ENCODE assay signal across 20 cellular contexts in genomic region chr14:69982220-69982795, GRCh38.
DNase-seq lines count a peak whose midpoint lies in the region; ATAC-seq, FAIRE-seq and TF ChIP-seq lines count a peak whose summit lies in the region.
"Had no signal": no experiment of that assay in that cellular context is flagged by ENCODE, and none has a peak within 500 bp of the region (broad histone marks: within the 10 kb centered on the region; RNA-seq: fewer than 3 reads in every experiment).

No MANE protein-coding gene starts in this region.

- H3K36me3 ChIP-seq in pancreas (no peaks in the 10 kb centered on the region), tibial artery (peaks cover 0 to 3% (median 0%) of the 10 kb centered on the region in 3 donors)
- H3K36me3 ChIP-seq: Peyer's patch had no signal

- H3K9me3 ChIP-seq in pancreas = no peaks in the 10 kb centered on the region
- H3K9me3 ChIP-seq in tibial artery = no peaks in the 10 kb centered on the region
- H3K9me3 ChIP-seq: Peyer's patch had no signal

- H3K4me3 ChIP-seq in pancreas (no peak overlapping the region), tibial artery (peak overlapping the region in 1 of 2 donors; percentile 12), foreskin fibroblast (ENCODE audit: low read depth in 1 of 2, low read length in 2 of 2) (no peak overlapping the region)
- H3K4me3 ChIP-seq: GM23338, Peyer's patch had no signal

- DNase-seq in NCI-H446 (lab: John Stamatoyannopoulos, UW) (peak; percentile 31 to 57), NCI-H446 treated with DMSO at 0.1 percent for 48 hours (lab: John Stamatoyannopoulos, UW) (no peak), epithelial cell of prostate (ENCODE audit: low read depth, low spot score) (no peak), pancreas (no peak), tibial artery (no peak), HK-2 (ENCODE audit: unreplicated experiment) (no peak), foreskin fibroblast (no peak)
- DNase-seq: 8988T; Calu3; CD4-positive, alpha-beta memory T cell; DMS79; KG1; NCI-H1048; NCI-H1436 treated with DMSO at 0.1 percent for 48 hours; NCI-H2029 treated with DMSO at 0.1 percent for 48 hours; NCI-H524 treated with DMSO at 0.1 percent for 48 hours; Peyer's patch had no signal

- H3K27me3 ChIP-seq in pancreas (no peaks in the 10 kb centered on the region), tibial artery (no peaks in the 10 kb centered on the region)
- H3K27me3 ChIP-seq: Peyer's patch had no signal

- intact Hi-C loops in pancreas (cut with DNase I) = no loop called here
- intact Hi-C loops in tibial artery (cut with DNase I; ENCODE audit: low total_unique reads) = no loop called here

- no peak for FAIRE-seq in pancreas (lab: Jason Lieb, UNC)

- TF ChIP-seq CTCF in pancreas (IDR thresholded peaks at IDR 0.05) (no peak), tibial artery (IDR thresholded peaks at IDR 0.05) (no peak), foreskin fibroblast (IDR thresholded peaks at IDR 0.05; ENCODE audit: low read depth, low read length) (no peak)

- ATAC-seq in pancreas (peak in 3 of 4 donors; percentile 23 to 67 (median 36)), GM21526 (IDR thresholded peaks at IDR 0.05; ENCODE audit: low FRiP score, unreplicated experiment) (no peak)
- ATAC-seq: GM23338, Right ventricle myocardium inferior had no signal

- WGBS in pancreas, 2 donors = 41 to 50% methylated on average over 5 of the region's 5 CpGs

- H3K4me1 ChIP-seq in pancreas (no peaks in the 10 kb centered on the region), tibial artery (peaks cover 0 to 19% (median 16%) of the 10 kb centered on the region in 4 donors)
- H3K4me1 ChIP-seq: Peyer's patch had no signal

- peak overlapping the region; percentile 82 for H3K27ac ChIP-seq in epithelial cell of prostate
- no peak overlapping the region for H3K27ac ChIP-seq in pancreas
- peak overlapping the region; percentile 49 to 50 for H3K27ac ChIP-seq in tibial artery
- H3K27ac ChIP-seq: Peyer's patch had no signal

Comparison
In these comparisons a context has a peak if more than half of its experiments do, and no peak if none do; other contexts are left out.
1. DNase-seq: peak in NCI-H446 (2 of 2); none in NCI-H446 treated with DMSO at 0.1 percent for 48 hours (single experiment), epithelial cell of prostate (single experiment), pancreas (0 of 6), tibial artery (0 of 2), HK-2 (single experiment) and foreskin fibroblast (0 of 2).
2. H3K27ac ChIP-seq: peak in epithelial cell of prostate (single experiment) and tibial artery (2 of 2); none in pancreas (0 of 4).